ENCODE assay signal across 11 cellular contexts in the genomic region with DNA sequence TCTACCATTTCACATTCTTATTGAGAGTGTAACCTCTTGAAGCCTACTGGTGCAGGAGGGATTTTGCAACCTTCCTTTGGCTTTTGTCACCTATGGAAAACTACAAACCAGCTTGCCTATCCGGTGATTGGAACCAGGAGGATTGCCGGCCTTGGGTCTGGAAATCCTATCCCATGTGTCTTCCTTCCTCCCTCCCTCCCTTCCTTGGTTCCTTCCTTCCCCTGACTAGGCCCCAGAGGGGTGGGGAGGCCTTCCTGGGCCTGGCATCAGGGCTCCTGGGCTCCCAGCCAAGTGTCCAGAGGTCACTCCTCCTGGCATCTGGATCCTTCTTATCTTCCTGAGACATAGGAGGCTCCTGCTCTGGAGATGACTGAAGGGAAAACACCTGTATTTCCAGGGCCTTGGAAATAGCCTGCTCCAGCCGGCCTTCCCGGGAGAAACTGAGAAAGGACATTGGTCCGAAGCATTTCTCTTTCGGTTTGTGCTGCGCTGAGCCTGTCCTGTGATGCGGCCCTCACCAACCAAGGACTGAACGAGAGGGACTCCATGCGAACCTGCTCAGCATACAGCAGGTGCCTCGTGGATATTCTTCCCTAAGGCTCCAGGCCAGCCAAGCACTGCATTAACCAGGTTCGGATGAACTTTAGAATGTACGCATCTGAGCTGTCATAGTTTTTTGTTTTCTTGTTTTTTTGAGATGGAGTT. TPM values are rescaled to one million over a fixed set of nuclear protein-coding genes. Genes with fewer than 3 reads are reported as not detected.
DNase-seq lines count a peak whose midpoint lies in the region; FAIRE-seq and TF ChIP-seq lines count a peak whose summit lies in the region.
"Had no signal": no experiment of that assay in that cellular context is flagged by ENCODE, and none has a peak within 500 bp of the region (broad histone marks: within the 10 kb centered on the region; RNA-seq: fewer than 3 reads in every experiment).

No MANE protein-coding gene starts in this region.

- dilution Hi-C loops in keratinocyte (cut with MboI; ENCODE audit: extremely low pct_ligation_motif_present, low sequenced_read_pairs) = no loop called here

- H3K9me1 ChIP-seq in keratinocyte (ENCODE audit: control insufficient read depth, extremely low read depth, insufficient read depth, low read length) = no peaks in the 10 kb centered on the region

- DNase-seq in LNCaP clone FGC (ENCODE audit: low read depth) = peak; percentile 47
- DNase-seq in adipocyte (ENCODE audit: low read depth) = no peak
- no peak for DNase-seq in keratinocyte (ENCODE audit: low read depth, low spot score)
- no peak for DNase-seq in MV-4-11 (lab: John Stamatoyannopoulos, UW)
- no peak for DNase-seq in NCI-H1048 (lab: John Stamatoyannopoulos, UW)
- DNase-seq in activated gamma-delta T cell (lab: John Stamatoyannopoulos, UW) = no peak
- no peak for DNase-seq in activated CD4-positive, alpha-beta T cell treated with anti-CD3 and anti-CD28 coated beads for 1 hour
- DNase-seq: H7, Kasumi-1, T-cell had no signal

- no peak for TF ChIP-seq CTCF in LNCaP clone FGC (IDR thresholded peaks at IDR 0.05; ENCODE audit: control insufficient read depth, extremely low read depth, insufficient read depth)
- no peak for TF ChIP-seq CTCF in keratinocyte (optimal IDR thresholded peaks at IDR 0.05 in 1 of 3, IDR thresholded peaks at IDR 0.05 in 1 of 3, conservative IDR thresholded peaks at IDR 0.05 in 1 of 3; ENCODE audit: extremely low read depth in 1 of 3, insufficient read depth in 2 of 3, low read length in 3 of 3)

- H4K20me1 ChIP-seq in keratinocyte (ENCODE audit: control insufficient read depth, extremely low read depth, insufficient read depth, low read length) = no peaks in the 10 kb centered on the region

- H3K9me3 ChIP-seq in adipocyte (ENCODE audit: control insufficient read depth, low read length) (no peaks in the 10 kb centered on the region), keratinocyte (ENCODE audit: control insufficient read depth, low read depth, low read length) (no peaks in the 10 kb centered on the region)

- H3K4me1 ChIP-seq in adipocyte (ENCODE audit: control insufficient read depth, insufficient read depth, low read length) (peaks cover 42% of the 10 kb centered on the region), keratinocyte (ENCODE audit: control insufficient read depth, extremely low read depth, insufficient read depth, low read length) (peaks cover 62% of the 10 kb centered on the region)

- H3K27ac ChIP-seq in keratinocyte (ENCODE audit: control insufficient read depth, insufficient read depth, low read length) (no peak overlapping the region), skin epidermis (peak overlapping the region in 19 of 21 experiments; percentile 51 to 88 (median 80))

- peak overlapping the region; percentile 78 for H3K9ac ChIP-seq in adipocyte (ENCODE audit: low read length)
- H3K9ac ChIP-seq in keratinocyte (ENCODE audit: control insufficient read depth, extremely low read depth, insufficient read depth, low read length) = no peak overlapping the region

- no peaks in the 10 kb centered on the region for H3K79me2 ChIP-seq in keratinocyte (ENCODE audit: control insufficient read depth, insufficient read depth, low read length)

- no peak for FAIRE-seq in keratinocyte (lab: Jason Lieb, UNC)

- no peaks in the 10 kb centered on the region for H3K36me3 ChIP-seq in adipocyte (ENCODE audit: control insufficient read depth, insufficient read depth, low read length, severe bottlenecking)
- no peaks in the 10 kb centered on the region for H3K36me3 ChIP-seq in keratinocyte (ENCODE audit: control insufficient read depth in 2 of 2, extremely low read depth in 1 of 2, insufficient read depth in 2 of 2, low read length in 2 of 2)

- H3K4me2 ChIP-seq in keratinocyte (ENCODE audit: control insufficient read depth, extremely low read depth, insufficient read depth, low read depth, low read length) = no peak overlapping the region

- H2AFZ ChIP-seq in keratinocyte (ENCODE audit: control insufficient read depth, low read length) = peak overlapping the region; percentile 34

- H3K27me3 ChIP-seq in adipocyte (replicated peaks; ENCODE audit: control insufficient read depth, insufficient read depth, low read length) = no peaks in the 10 kb centered on the region
- no peaks in the 10 kb centered on the region for H3K27me3 ChIP-seq in keratinocyte (ENCODE audit: control insufficient read depth, extremely low read depth, insufficient read depth, low read length)

- H3K4me3 ChIP-seq in LNCaP clone FGC (ENCODE audit: low read depth, low read length) (no peak overlapping the region), adipocyte (ENCODE audit: low read length) (peak overlapping the region; percentile 53), keratinocyte (ENCODE audit: control insufficient read depth in 2 of 3, extremely low read depth in 1 of 3, insufficient read depth in 2 of 3, low read depth in 1 of 3, low read length in 3 of 3) (no peak overlapping the region), skin epidermis (no peak overlapping the region)

RNA-seq across cellular contexts. Expression of a gene that starts 43.4 kb away (rescaled TPM):
- polyA plus RNA-seq in keratinocyte = 212 to 326 TPM (median 232 TPM) in 3 replicates
- 220 TPM for polyA plus RNA-seq in keratinocyte (2011; ENCODE audit: low read depth)
- polyA plus RNA-seq in keratinocyte (2011; cell fraction: cytosol; rRNA removed) = 184 and 333 TPM in 2 replicates
- 134 and 170 TPM in 2 replicates for polyA plus RNA-seq in keratinocyte (2011; cell fraction: nucleus; rRNA removed)
- polyA plus RNA-seq in keratinocyte (2012; ENCODE audit: low replicate concordance) = 189 and 205 TPM in 2 replicates
- 44.7 to 97.9 TPM (median 90.4 TPM) in 3 replicates for polyA minus RNA-seq in keratinocyte
- 96.5 TPM for polyA minus RNA-seq in keratinocyte (2011; cell fraction: cytosol; rRNA and poly(A)+ RNA removed)
- polyA minus RNA-seq in keratinocyte (2011; cell fraction: nucleus; rRNA and poly(A)+ RNA removed) = 27.1 and 51.3 TPM in 2 replicates
